18 cellular contexts compared by ENCODE assay signal in genomic region chr11:20021212-20021611, GRCh38.
DNase-seq lines count a peak whose midpoint lies in the region; ATAC-seq and TF ChIP-seq lines count a peak whose summit lies in the region.
"Had no signal": no experiment of that assay in that cellular context is flagged by ENCODE, and none has a peak within 500 bp of the region (broad histone marks: within the 10 kb centered on the region; RNA-seq: fewer than 3 reads in every experiment).

No MANE protein-coding gene starts in this region.

- no peak for ATAC-seq in HG03439 (IDR thresholded peaks at IDR 0.05; ENCODE audit: unreplicated experiment)
- ATAC-seq: Panc1, T-helper 17 cell had no signal

- no peak overlapping the region for H3K9ac ChIP-seq in trophoblast cell (ENCODE audit: low read length)
- H3K9ac ChIP-seq: BLaER1 treated with 17β-estradiol and CSF1 and Interleukin-3, amounts not matched to agents 10 nM and 100 nM had no signal

- peak overlapping the region; percentile 94 for H2BK120ac ChIP-seq in trophoblast cell (ENCODE audit: insufficient read depth, low read length, poor library complexity)

- peak overlapping the region; percentile 75 for H2BK12ac ChIP-seq in trophoblast cell (ENCODE audit: low read length)

- peak; percentile 33 for DNase-seq in DMS153 (lab: John Stamatoyannopoulos, UW)
- DNase-seq in DMS153 treated with DMSO at 0.1 percent for 48 hours (lab: John Stamatoyannopoulos, UW; ENCODE audit: unreplicated experiment) = no peak
- peak; percentile 53 for DNase-seq in NCI-H774 (lab: John Stamatoyannopoulos, UW)
- DNase-seq in epithelial cell of esophagus (ENCODE audit: low read depth) = peak; percentile 57
- no peak for DNase-seq in trophoblast cell
- no peak for DNase-seq in SK-N-DZ (ENCODE audit: low spot score)
- no peak for DNase-seq in NOMO-1 treated with dmso at 0.1 percent for 144 hours (lab: John Stamatoyannopoulos, UW; ENCODE audit: unreplicated experiment)
- DNase-seq: MM.1S, NCI-H1105, NCI-H187, NCI-H2171 treated with DMSO at 0.1 percent for 48 hours, NCI-H524, SHP77, T-helper 17 cell had no signal

- no peak overlapping the region for H2AFZ ChIP-seq in trophoblast cell (ENCODE audit: insufficient read depth, low read length, poor library complexity)

- H3K23ac ChIP-seq in trophoblast cell (ENCODE audit: low read length) = no peak overlapping the region

- H4K91ac ChIP-seq in trophoblast cell (ENCODE audit: low read depth, low read length) = no peak overlapping the region

- no peak overlapping the region for H3K4me2 ChIP-seq in trophoblast cell (ENCODE audit: low read length)

- peaks cover 46% of the 10 kb centered on the region for H3K79me1 ChIP-seq in trophoblast cell (ENCODE audit: low read length)

- H3K9me3 ChIP-seq in trophoblast cell (ENCODE audit: insufficient read depth, low read depth, low read length) = no peaks in the 10 kb centered on the region
- H3K9me3 ChIP-seq: BLaER1 treated with 17β-estradiol and CSF1 and Interleukin-3, amounts not matched to agents 10 nM and 100 nM had no signal

- H2BK5ac ChIP-seq in trophoblast cell (ENCODE audit: low read depth, low read length, poor library complexity) = no peak overlapping the region

- H3K18ac ChIP-seq in trophoblast cell (ENCODE audit: low read length) = no peak overlapping the region

- no peak overlapping the region for H3K4me3 ChIP-seq in epithelial cell of esophagus (ENCODE audit: low read length)
- no peak overlapping the region for H3K4me3 ChIP-seq in trophoblast cell (ENCODE audit: low read depth, low read length)
- H3K4me3 ChIP-seq: BLaER1 treated with 17β-estradiol and CSF1 and Interleukin-3, amounts not matched to agents 10 nM and 100 nM had no signal

- H3K27me3 ChIP-seq in trophoblast cell (ENCODE audit: insufficient read depth, low read length) = no peaks in the 10 kb centered on the region
- H3K27me3 ChIP-seq: BLaER1 treated with 17β-estradiol and CSF1 and Interleukin-3, amounts not matched to agents 10 nM and 100 nM had no signal

- no peak overlapping the region for H4K8ac ChIP-seq in trophoblast cell (ENCODE audit: low read depth, low read length)

- no peak overlapping the region for H4K12ac ChIP-seq in trophoblast cell (ENCODE audit: low read depth, low read length)

- peaks cover 24 to 34% of the 10 kb centered on the region in 2 experiments for H3K4me1 ChIP-seq in trophoblast cell (ENCODE audit: control insufficient read depth in 1 of 2, insufficient read depth in 2 of 2, low read length in 2 of 2)

- no peak overlapping the region for H3K14ac ChIP-seq in trophoblast cell (ENCODE audit: low read length)

- no CpG with 5 or more reads among the region's 4 CpGs for WGBS in trophoblast cell (ENCODE audit: extremely low coverage, insufficient coverage, insufficient read length)

- H2AK5ac ChIP-seq in trophoblast cell (ENCODE audit: low read length) = peak overlapping the region; percentile 82

- H3K27ac ChIP-seq in trophoblast cell (ENCODE audit: low read depth, low read length) = no peak overlapping the region
- H3K27ac ChIP-seq: 22Rv1; BLaER1 treated with 17β-estradiol and CSF1 and Interleukin-3, amounts not matched to agents 10 nM and 100 nM had no signal

- H3K36me3 ChIP-seq in trophoblast cell (ENCODE audit: control insufficient read depth in 1 of 2, insufficient read depth in 2 of 2, low read length in 2 of 2) = no peaks in the 10 kb centered on the region
- H3K36me3 ChIP-seq: BLaER1 treated with 17β-estradiol and CSF1 and Interleukin-3, amounts not matched to agents 10 nM and 100 nM had no signal

- no peak overlapping the region for H3K4ac ChIP-seq in trophoblast cell (ENCODE audit: low read depth, low read length)

- H3K79me2 ChIP-seq in trophoblast cell (ENCODE audit: control insufficient read depth, insufficient read depth, low read length, poor library complexity) = peaks cover 16% of the 10 kb centered on the region

- TF ChIP-seq CTCF in epithelial cell of esophagus (IDR thresholded peaks at IDR 0.05; ENCODE audit: insufficient read depth, low read depth, low read length, missing control alignments) = no peak

Comparison
In these comparisons a context has a peak if more than half of its experiments do, and no peak if none do; other contexts are left out.
1. DNase-seq: peak in DMS153 (single experiment), NCI-H774 (single experiment) and epithelial cell of esophagus (single experiment); none in DMS153 treated with DMSO at 0.1 percent for 48 hours (single experiment), trophoblast cell (0 of 2), SK-N-DZ (single experiment) and NOMO-1 treated with dmso at 0.1 percent for 144 hours (single experiment).